Comparison of ENCODE assay signal across 24 cellular contexts in genomic region chr7:46492460-46492859, GRCh38.
"Had no signal": no experiment of that assay in that cellular context is flagged by ENCODE, and none has a peak within 500 bp of the region (broad histone marks: within the 10 kb centered on the region; RNA-seq: fewer than 3 reads in every experiment).

No MANE protein-coding gene starts in this region.

- H3K36me3 ChIP-seq: brain microvascular endothelial cell, colonic mucosa, gastrocnemius medialis, sigmoid colon, spleen had no signal

- H3K27ac ChIP-seq: brain microvascular endothelial cell, colonic mucosa, gastrocnemius medialis, psoas muscle, sigmoid colon, spleen had no signal

- H3K4me1 ChIP-seq: colonic mucosa, psoas muscle, spleen had no signal

- H3K36me3 Mint-ChIP-seq: activated naive CD4-positive, alpha-beta T cell treated with anti-CD3 and anti-CD28 coated beads, Interleukin-2, amount 10 ng/mL, durations not matched to agents 7 days and 5 days; memory B cell; stimulated activated naive B cell treated with anti-CD40 and anti-IgM and Interleukin-4, amounts not matched to agents 10 μg/mL and 1 μg/mL and 100 μg/mL, for 72 hours; WTC11 had no signal

- H3K4me1 Mint-ChIP-seq: activated naive CD4-positive, alpha-beta T cell treated with anti-CD3 and anti-CD28 coated beads, Interleukin-2, amount 10 ng/mL, durations not matched to agents 7 days and 5 days; activated naive CD8-positive, alpha-beta T cell treated with anti-CD3 and anti-CD28 coated beads, Interleukin-2, amount 50 U/mL, for 24 hours; central memory CD8-positive, alpha-beta T cell; endodermal cell; memory B cell; naive thymus-derived CD8-positive, alpha-beta T cell; stimulated activated naive B cell treated with anti-CD40 and anti-IgM and Interleukin-4, amounts not matched to agents 10 μg/mL and 1 μg/mL and 100 μg/mL, for 72 hours; WTC11 had no signal

- H3K4me3 Mint-ChIP-seq: activated CD8-positive, alpha-beta T cell treated with anti-CD3 and anti-CD28 coated beads for 36 hours; activated naive CD4-positive, alpha-beta T cell treated with anti-CD3 and anti-CD28 coated beads, Interleukin-2, amount 10 ng/mL, durations not matched to agents 7 days and 5 days; activated naive CD8-positive, alpha-beta T cell treated with anti-CD3 and anti-CD28 coated beads, Interleukin-2, amount 50 U/mL, for 24 hours; activated T-cell treated with anti-CD3 and anti-CD28 coated beads, Interleukin-2, amount 50 U/mL, for 4 hours; central memory CD8-positive, alpha-beta T cell; endodermal cell; memory B cell; naive thymus-derived CD8-positive, alpha-beta T cell; stimulated activated naive B cell treated with anti-CD40 and anti-IgM and Interleukin-4, amounts not matched to agents 10 μg/mL and 1 μg/mL and 100 μg/mL, for 72 hours; WTC11 had no signal

- H3K4me3 ChIP-seq: colonic mucosa, gastrocnemius medialis, psoas muscle, sigmoid colon, spleen had no signal

- ATAC-seq: activated CD8-positive, alpha-beta T cell treated with anti-CD3 and anti-CD28 coated beads for 36 hours; activated naive CD8-positive, alpha-beta T cell treated with anti-CD3 and anti-CD28 coated beads, Interleukin-2, amount 50 U/mL, for 24 hours; activated T-cell treated with anti-CD3 and anti-CD28 coated beads, Interleukin-2, amount 50 U/mL, for 4 hours; gastrocnemius medialis; naive thymus-derived CD8-positive, alpha-beta T cell; psoas muscle; stimulated activated naive B cell treated with anti-CD40 and anti-IgM and Interleukin-4, amounts not matched to agents 10 μg/mL and 1 μg/mL and 100 μg/mL, for 72 hours; WTC11 had no signal

- H3K9me3 ChIP-seq: gastrocnemius medialis, psoas muscle, sigmoid colon had no signal

- H3K27me3 ChIP-seq: brain microvascular endothelial cell, colonic mucosa, gastrocnemius medialis, sigmoid colon, spleen had no signal

- DNase-seq: activated CD4-positive, alpha-beta T cell treated with anti-CD3 and anti-CD28 coated beads for 4 hours; activated CD8-positive, alpha-beta T cell treated with anti-CD3 and anti-CD28 coated beads for 36 hours; activated naive CD4-positive, alpha-beta T cell treated with anti-CD3 and anti-CD28 coated beads, Interleukin-2, amount 10 ng/mL, durations not matched to agents 7 days and 5 days; activated naive CD8-positive, alpha-beta T cell treated with anti-CD3 and anti-CD28 coated beads, Interleukin-2, amount 50 U/mL, for 24 hours; activated T-cell treated with anti-CD3 and anti-CD28 coated beads, Interleukin-2, amount 50 U/mL, for 4 hours; anterior cingulate cortex; brain microvascular endothelial cell; colonic mucosa; endodermal cell; erythroblast; gastrocnemius medialis; head of caudate nucleus; kidney glomerular epithelial cell; naive thymus-derived CD8-positive, alpha-beta T cell; psoas muscle; sigmoid colon; spleen; stimulated activated CD4-positive, alpha-beta T cell treated with anti-CD3 and anti-CD28 coated beads, Interleukin-4, amount 100 ng/mL, for 4 hours; stimulated activated naive B cell treated with anti-CD40 and anti-IgM and Interleukin-4, amounts not matched to agents 10 μg/mL and 1 μg/mL and 100 μg/mL, for 72 hours; SW 1271; T-helper 2 cell had no signal

- H3K27ac Mint-ChIP-seq: activated CD8-positive, alpha-beta T cell treated with anti-CD3 and anti-CD28 coated beads for 36 hours; activated naive CD4-positive, alpha-beta T cell treated with anti-CD3 and anti-CD28 coated beads, Interleukin-2, amount 10 ng/mL, durations not matched to agents 7 days and 5 days; activated naive CD8-positive, alpha-beta T cell treated with anti-CD3 and anti-CD28 coated beads, Interleukin-2, amount 50 U/mL, for 24 hours; endodermal cell; memory B cell; naive thymus-derived CD8-positive, alpha-beta T cell; stimulated activated naive B cell treated with anti-CD40 and anti-IgM and Interleukin-4, amounts not matched to agents 10 μg/mL and 1 μg/mL and 100 μg/mL, for 72 hours; WTC11 had no signal

- H3K27me3 Mint-ChIP-seq: activated CD8-positive, alpha-beta T cell treated with anti-CD3 and anti-CD28 coated beads for 36 hours; activated naive CD4-positive, alpha-beta T cell treated with anti-CD3 and anti-CD28 coated beads, Interleukin-2, amount 10 ng/mL, durations not matched to agents 7 days and 5 days; activated naive CD8-positive, alpha-beta T cell treated with anti-CD3 and anti-CD28 coated beads, Interleukin-2, amount 50 U/mL, for 24 hours; central memory CD8-positive, alpha-beta T cell; memory B cell; stimulated activated naive B cell treated with anti-CD40 and anti-IgM and Interleukin-4, amounts not matched to agents 10 μg/mL and 1 μg/mL and 100 μg/mL, for 72 hours had no signal
